In genomic region chr2:10202136-10202535, GRCh38 we compare ENCODE assay signal across 16 cellular contexts.
DNase-seq lines count a peak whose midpoint lies in the region; ATAC-seq, FAIRE-seq and TF ChIP-seq lines count a peak whose summit lies in the region.
"Had no signal": no experiment of that assay in that cellular context is flagged by ENCODE, and none has a peak within 500 bp of the region (broad histone marks: within the 10 kb centered on the region; RNA-seq: fewer than 3 reads in every experiment).

No MANE protein-coding gene starts in this region.

- H3K4me3 ChIP-seq in astrocyte (ENCODE audit: insufficient read depth, low read depth, low read length): no peak overlapping the region
- no peak overlapping the region for H3K4me3 ChIP-seq in H1 (ENCODE audit: extremely low read depth in 1 of 4, insufficient read depth in 2 of 4, low read depth in 3 of 4, low read length in 4 of 4)
- H3K4me3 ChIP-seq in tibial artery: no peak overlapping the region
- H3K4me3 ChIP-seq: A549 had no signal

- no peaks in the 10 kb centered on the region for H3K36me3 ChIP-seq in astrocyte (ENCODE audit: insufficient read depth, low read length)
- no peaks in the 10 kb centered on the region for H3K36me3 ChIP-seq in H1 (ENCODE audit: control insufficient read depth in 2 of 4, insufficient read depth in 4 of 4, low read length in 3 of 4)
- H3K36me3 ChIP-seq in tibial artery: no peaks in the 10 kb centered on the region

- H3K27me3 Mint-ChIP-seq in astrocyte (ENCODE audit: low read depth, unreplicated experiment) (peaks cover 28% of the 10 kb centered on the region), nephron progenitor cell (ENCODE audit: low read depth, poor library complexity) (peaks cover 4% of the 10 kb centered on the region)
- H3K27me3 Mint-ChIP-seq: IgD-negative memory B cell had no signal

- no peak overlapping the region for H2BK15ac ChIP-seq in H1 (ENCODE audit: low read length)

- no peak for TF ChIP-seq POLR2A in H1 (IDR thresholded peaks at IDR 0.05; ENCODE audit: control extremely low read depth in 1 of 2, low read depth in 2 of 2, low read length in 2 of 2)

- H4K8ac ChIP-seq in H1 (ENCODE audit: extremely low read depth, insufficient read depth, low read length): no peak overlapping the region

- ATAC-seq in GM19035 (IDR thresholded peaks at IDR 0.05; ENCODE audit: unreplicated experiment): no peak
- ATAC-seq: A549, HCT116 had no signal

- intact Hi-C loops in tibial artery (cut with DNase I; ENCODE audit: low total_unique reads): no loop called here

- no peak for TF ChIP-seq RAD21 in H1 (IDR thresholded peaks at IDR 0.05 in 1 of 2, conservative IDR thresholded peaks at IDR 0.05 in 1 of 2; ENCODE audit: low read depth in 2 of 2, low read length in 2 of 2)

- no peak overlapping the region for H3K4me3 Mint-ChIP-seq in astrocyte (ENCODE audit: unreplicated experiment)
- no peak overlapping the region for H3K4me3 Mint-ChIP-seq in nephron progenitor cell
- H3K4me3 Mint-ChIP-seq: CD14-positive monocyte, IgD-negative memory B cell had no signal

- no peak overlapping the region for H2BK12ac ChIP-seq in H1 (ENCODE audit: low read depth, low read length)

- H3K18ac ChIP-seq in H1 (ENCODE audit: extremely low read depth, low read length): no peak overlapping the region

- 90% methylated on average over 2 of the region's 3 CpGs; no CpG with 5 or more reads in 1 of the 2 experiments for WGBS in H1 (ENCODE audit: extremely low coverage in 1 of 2, insufficient coverage in 1 of 2, insufficient read length in 1 of 2, insufficient replicate concordance in 2 of 2, low coverage in 1 of 2, low lambda C conversion rate in 2 of 2, missing lambda C conversion rate in 1 of 2), 2 experiments

- no peak overlapping the region for H2AK5ac ChIP-seq in H1 (ENCODE audit: low read depth, low read length)

- H2BK20ac ChIP-seq in H1 (ENCODE audit: low read length): no peak overlapping the region

- TF ChIP-seq CTCF in astrocyte (IDR thresholded peaks at IDR 0.05; ENCODE audit: insufficient read depth, low read depth, low read length) (no peak), H1 (IDR thresholded peaks at IDR 0.05; ENCODE audit: control extremely low read depth in 1 of 3, insufficient read depth in 1 of 3, low read depth in 1 of 3, low read length in 3 of 3) (no peak), nephron progenitor cell (IDR thresholded peaks at IDR 0.05) (no peak), tibial artery (IDR thresholded peaks at IDR 0.05) (no peak)

- H3K4me1 ChIP-seq in astrocyte (ENCODE audit: insufficient read depth, low read length) (peaks cover 11% of the 10 kb centered on the region), H1 (replicated peaks in 1 of 4; ENCODE audit: control insufficient read depth in 3 of 4, insufficient read depth in 4 of 4, low read length in 3 of 4) (no peaks in the 10 kb centered on the region), tibial artery (no peaks in the 10 kb centered on the region)
- H3K4me1 ChIP-seq: A549 had no signal

- no peak overlapping the region for H3K27ac Mint-ChIP-seq in astrocyte (ENCODE audit: unreplicated experiment)
- peak overlapping the region; percentile 81 for H3K27ac Mint-ChIP-seq in nephron progenitor cell

- no peak overlapping the region for H3K9ac ChIP-seq in astrocyte (ENCODE audit: low read length)
- no peak overlapping the region; a peak in 1 of 7 replicates for H3K9ac ChIP-seq in H1 (replicated peaks in 1 of 4; ENCODE audit: extremely low read depth in 1 of 4, low read depth in 3 of 4, low read length in 3 of 4)

- POLR2A ChIA-PET in H1 (lab: Charles Lee; ENCODE audit: partially characterized antibody): no interaction called here

- H3K9me3 ChIP-seq in astrocyte (ENCODE audit: insufficient read depth, low read depth, low read length) (no peaks in the 10 kb centered on the region), H1 (ENCODE audit: insufficient read depth in 2 of 2, low read depth in 1 of 2, low read length in 1 of 2) (peaks cover 10% of the 10 kb centered on the region in 2 experiments), tibial artery (peaks cover 0 to 5% (median 0%) of the 10 kb centered on the region in 3 donors)
- H3K9me3 ChIP-seq: A549 had no signal

- no peak overlapping the region for H3K23ac ChIP-seq in H1 (ENCODE audit: insufficient read length)

- no peak overlapping the region for H2BK5ac ChIP-seq in H1 (ENCODE audit: low read depth, low read length)

- H3K9me3 Mint-ChIP-seq in astrocyte (ENCODE audit: unreplicated experiment) (peaks cover 6% of the 10 kb centered on the region), nephron progenitor cell (peaks cover 23% of the 10 kb centered on the region)
- H3K9me3 Mint-ChIP-seq: IgD-negative memory B cell had no signal

- no peak overlapping the region for H2BK120ac ChIP-seq in H1 (replicated peaks; ENCODE audit: low read depth, low read length)

- H3K4me2 ChIP-seq in astrocyte (ENCODE audit: low read length) (no peak overlapping the region), H1 (ENCODE audit: insufficient read depth in 1 of 2, low read depth in 2 of 2, low read length in 2 of 2) (no peak overlapping the region)
- H3K4me2 ChIP-seq: A549 had no signal

- CTCF ChIA-PET in H1 (lab: Charles Lee; ENCODE audit: partially characterized antibody): interaction anchor here (0.6 to 2.1 kb wide), 5 partner anchors 20 to 233 kb away, joined by 3 to 7 read pairs (median 3); no protein-coding TSS in a partner anchor

- H3K36me3 Mint-ChIP-seq in astrocyte (ENCODE audit: low read depth, unreplicated experiment) (no peaks in the 10 kb centered on the region), nephron progenitor cell (ENCODE audit: low read depth) (peaks cover 51% of the 10 kb centered on the region)
- H3K36me3 Mint-ChIP-seq: IgD-negative memory B cell had no signal

- H2AFZ ChIP-seq in astrocyte (ENCODE audit: low read depth, low read length) (no peak overlapping the region), H1 (ENCODE audit: low read length) (no peak overlapping the region)

- no peaks in the 10 kb centered on the region for H3K23me2 ChIP-seq in H1 (ENCODE audit: low read depth, low read length)

- H3K79me2 ChIP-seq in astrocyte (ENCODE audit: insufficient read depth, low read length) (no peaks in the 10 kb centered on the region), H1 (ENCODE audit: control insufficient read depth in 1 of 2, insufficient read depth in 2 of 2, low read length in 2 of 2) (no peaks in the 10 kb centered on the region)

- no peak for TF ChIP-seq EP300 in H1 (IDR thresholded peaks at IDR 0.05; ENCODE audit: borderline replicate concordance in 1 of 2, low read depth in 2 of 2, low read length in 2 of 2)

- no peaks in the 10 kb centered on the region for H4K20me1 ChIP-seq in astrocyte (ENCODE audit: insufficient read depth, low read length)
- H4K20me1 ChIP-seq in H1 (replicated peaks in 1 of 2; ENCODE audit: control insufficient read depth in 1 of 2, insufficient read depth in 2 of 2, low read length in 2 of 2): peaks cover 0 to 2% of the 10 kb centered on the region in 2 experiments

- H4K5ac ChIP-seq in H1 (ENCODE audit: insufficient read length, low read depth, low read length): no peak overlapping the region

- H3K4ac ChIP-seq in H1 (replicated peaks; ENCODE audit: insufficient read length, low read depth, low read length): no peak overlapping the region

- H4K91ac ChIP-seq in H1 (replicated peaks; ENCODE audit: insufficient read length, low read length): no peak overlapping the region

- H3K79me1 ChIP-seq in H1 (ENCODE audit: low read depth, low read length): no peaks in the 10 kb centered on the region

- FAIRE-seq in astrocyte (lab: Jason Lieb, UNC) (no peak), H1 (lab: Jason Lieb, UNC) (no peak)
- FAIRE-seq: A549, GM18507, RCC 7860 had no signal

- H3K56ac ChIP-seq in H1 (replicated peaks; ENCODE audit: insufficient read length, low read depth, low read length): no peak overlapping the region

- no peaks in the 10 kb centered on the region for H3K4me1 Mint-ChIP-seq in astrocyte (ENCODE audit: low read depth, unreplicated experiment)
- peaks cover 22% of the 10 kb centered on the region for H3K4me1 Mint-ChIP-seq in nephron progenitor cell
- H3K4me1 Mint-ChIP-seq: CD14-positive monocyte had no signal

- no peaks in the 10 kb centered on the region for H3K27me3 ChIP-seq in astrocyte (ENCODE audit: insufficient read depth, low read length)
- no peaks in the 10 kb centered on the region for H3K27me3 ChIP-seq in H1 (replicated peaks in 1 of 4; ENCODE audit: control insufficient read depth in 3 of 4, extremely low read depth in 1 of 4, insufficient read depth in 3 of 4, low read length in 3 of 4)
- no peaks in the 10 kb centered on the region for H3K27me3 ChIP-seq in tibial artery

- no peak overlapping the region for H3K14ac ChIP-seq in H1 (ENCODE audit: insufficient read length)

- DNase-seq in EH (ENCODE audit: low read depth) (peak; percentile 60), astrocyte (ENCODE audit: low read depth) (peak; percentile 36), H1 (ENCODE audit: low read depth in 1 of 2, low spot score in 2 of 2) (no peak), nephron progenitor cell (no peak), epidermal melanocyte (ENCODE audit: insufficient read length, low spot score) (no peak), tibial artery (no peak)
- DNase-seq: DMS53, NCI-H1930, NCI-H510A treated with DMSO at 0.1 percent for 48 hours had no signal

- H3K27ac ChIP-seq in astrocyte (ENCODE audit: low read depth, low read length) (no peak overlapping the region), H1 (ENCODE audit: low read depth, low read length) (no peak overlapping the region), tibial artery (no peak overlapping the region)
- H3K27ac ChIP-seq: A549 had no signal

TF ChIP-seq in H1, 55 proteins besides CTCF, POLR2A, EP300 and RAD21:
- TF ChIP-seq TAF7 (optimal IDR thresholded peaks at IDR 0.05; ENCODE audit: borderline replicate concordance, low read depth, low read length) (no peak), ZNF274 (IDR thresholded peaks at IDR 0.05; ENCODE audit: borderline replicate concordance, extremely low read depth, low read length) (no peak), TEAD4 (IDR thresholded peaks at IDR 0.05; ENCODE audit: low read depth, low read length) (0 out of 2 replicates have a peak, but pooled peaks have one; percentile 42), TBP (IDR thresholded peaks at IDR 0.05; ENCODE audit: low read depth, low read length) (no peak), E2F6 (IDR thresholded peaks at IDR 0.05) (no peak)

Comparison
In these comparisons a context has a peak if more than half of its experiments do, and no peak if none do; other contexts are left out.
1. DNase-seq: peak in EH (single experiment) and astrocyte (single experiment); none in H1 (0 of 2), nephron progenitor cell (single experiment), epidermal melanocyte (single experiment) and tibial artery (0 of 2).